10 cellular contexts compared by ENCODE assay signal in the genomic region with DNA sequence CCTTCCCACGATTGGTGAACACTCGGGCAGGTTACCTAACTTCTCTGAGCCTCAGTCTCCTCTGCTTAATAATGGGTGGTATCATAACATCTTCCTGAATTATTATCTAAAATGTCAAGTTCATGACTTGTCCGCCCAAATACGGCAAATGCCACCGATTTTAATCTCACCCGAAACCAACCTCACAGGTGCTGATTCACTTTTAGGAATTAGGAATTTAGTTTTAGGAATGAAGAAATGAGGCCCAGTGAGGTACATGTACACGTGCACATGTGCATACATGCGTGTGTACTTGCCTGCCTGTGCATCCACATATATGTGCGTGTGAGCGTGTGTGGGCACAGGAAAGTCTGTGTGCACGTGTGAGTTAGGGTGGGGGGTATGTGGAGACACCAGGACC.
DNase-seq lines count a peak whose midpoint lies in the region; ATAC-seq lines count a peak whose summit lies in the region.
"Had no signal": no experiment of that assay in that cellular context is flagged by ENCODE, and none has a peak within 500 bp of the region (broad histone marks: within the 10 kb centered on the region; RNA-seq: fewer than 3 reads in every experiment).

No MANE protein-coding gene starts in this region.

- H3K9me3 Mint-ChIP-seq in activated naive CD4-positive, alpha-beta T cell treated with anti-CD3 and anti-CD28 coated beads, Interleukin-2, amount 50 U/mL, for 24 hours: no peaks in the 10 kb centered on the region
- H3K9me3 Mint-ChIP-seq: CD4-positive, CD25-positive, alpha-beta regulatory T cell had no signal

- H2AFZ ChIP-seq in neuronal stem cell (ENCODE audit: low read length): no peak overlapping the region

- no peaks in the 10 kb centered on the region for H3K36me3 Mint-ChIP-seq in activated naive CD4-positive, alpha-beta T cell treated with anti-CD3 and anti-CD28 coated beads, Interleukin-2, amount 50 U/mL, for 24 hours

- H2AK5ac ChIP-seq in neuronal stem cell (ENCODE audit: low read depth, low read length): no peak overlapping the region

- H3K9me3 ChIP-seq in NT2/D1 (ENCODE audit: insufficient read depth, low read length) (peaks cover 4% of the 10 kb centered on the region; the same call in 1 of the 2 replicates), neuronal stem cell (replicated peaks in 1 of 2; ENCODE audit: control insufficient read depth in 2 of 2, insufficient read depth in 1 of 2, low read depth in 1 of 2, low read length in 2 of 2) (peaks cover 0 to 8% of the 10 kb centered on the region in 2 donors)
- H3K9me3 ChIP-seq: BLaER1 treated with 17β-estradiol and CSF1 and Interleukin-3, amounts not matched to agents 10 nM and 100 nM had no signal

- H3K4me1 ChIP-seq in NT2/D1 (ENCODE audit: insufficient read depth, insufficient read length) (peaks cover 9% of the 10 kb centered on the region), neuronal stem cell (ENCODE audit: control insufficient read depth in 2 of 2, insufficient read depth in 1 of 2, low read depth in 1 of 2, low read length in 2 of 2) (peaks cover 0 to 5% of the 10 kb centered on the region in 2 donors)

- H3K4me3 Mint-ChIP-seq in activated naive CD4-positive, alpha-beta T cell treated with anti-CD3 and anti-CD28 coated beads, Interleukin-2, amount 50 U/mL, for 24 hours: no peak overlapping the region
- H3K4me3 Mint-ChIP-seq: CD4-positive, CD25-positive, alpha-beta regulatory T cell had no signal

- H3K36me3 ChIP-seq in NT2/D1 (ENCODE audit: insufficient read depth, insufficient read length, low read length): no peaks in the 10 kb centered on the region
- no peaks in the 10 kb centered on the region for H3K36me3 ChIP-seq in neuronal stem cell (replicated peaks in 1 of 2; ENCODE audit: control insufficient read depth in 2 of 2, insufficient read depth in 2 of 2, low read length in 2 of 2)
- H3K36me3 ChIP-seq: BLaER1 treated with 17β-estradiol and CSF1 and Interleukin-3, amounts not matched to agents 10 nM and 100 nM had no signal

- no peaks in the 10 kb centered on the region for H3K4me1 Mint-ChIP-seq in activated naive CD4-positive, alpha-beta T cell treated with anti-CD3 and anti-CD28 coated beads, Interleukin-2, amount 50 U/mL, for 24 hours

- no peak overlapping the region for H4K91ac ChIP-seq in neuronal stem cell (ENCODE audit: low read depth, low read length, poor library complexity)

- ATAC-seq in GM21367 (IDR thresholded peaks at IDR 0.05; ENCODE audit: unreplicated experiment): no peak

- H3K27me3 ChIP-seq in NT2/D1 (ENCODE audit: insufficient read depth, insufficient read length): peaks cover 46% of the 10 kb centered on the region
- peaks cover 0 to 64% (median 14%) of the 10 kb centered on the region in 3 experiments for H3K27me3 ChIP-seq in neuronal stem cell (ENCODE audit: control insufficient read depth in 3 of 3, insufficient read depth in 3 of 3, low read depth in 1 of 3, low read length in 3 of 3)

- no peak overlapping the region for H4K8ac ChIP-seq in neuronal stem cell (ENCODE audit: low read depth, low read length)

- peak overlapping the region; percentile 35 for H3K27ac Mint-ChIP-seq in activated naive CD4-positive, alpha-beta T cell treated with anti-CD3 and anti-CD28 coated beads, Interleukin-2, amount 50 U/mL, for 24 hours
- H3K27ac Mint-ChIP-seq: CD4-positive, CD25-positive, alpha-beta regulatory T cell had no signal

- H3K27me3 Mint-ChIP-seq in activated naive CD4-positive, alpha-beta T cell treated with anti-CD3 and anti-CD28 coated beads, Interleukin-2, amount 50 U/mL, for 24 hours: peaks cover 35% of the 10 kb centered on the region

- H3K4me3 ChIP-seq in NT2/D1 (ENCODE audit: insufficient read length, low read depth) (no peak overlapping the region), neuronal stem cell (ENCODE audit: low read length in 2 of 2) (no peak overlapping the region)
- H3K4me3 ChIP-seq: BLaER1 treated with 17β-estradiol and CSF1 and Interleukin-3, amounts not matched to agents 10 nM and 100 nM had no signal

- no CpG with 5 or more reads among the region's 11 CpGs for WGBS in neuronal stem cell (ENCODE audit: extremely low coverage in 2 of 2, insufficient read length in 2 of 2, insufficient replicate concordance in 1 of 2), 2 donors

- H3K27ac ChIP-seq in neuronal stem cell (replicated peaks; ENCODE audit: low read length): no peak overlapping the region
- H3K27ac ChIP-seq: BLaER1 treated with 17β-estradiol and CSF1 and Interleukin-3, amounts not matched to agents 10 nM and 100 nM had no signal

- H2BK120ac ChIP-seq in neuronal stem cell (ENCODE audit: low read depth, low read length): no peak overlapping the region

- peak overlapping the region; percentile 70 for H3K23ac ChIP-seq in neuronal stem cell (ENCODE audit: low read depth, low read length, poor library complexity)

- H2BK15ac ChIP-seq in neuronal stem cell (ENCODE audit: low read length): no peak overlapping the region

- H2BK12ac ChIP-seq in neuronal stem cell (ENCODE audit: low read length): no peak overlapping the region

- DNase-seq in activated naive CD4-positive, alpha-beta T cell treated with anti-CD3 and anti-CD28 coated beads, Interleukin-2, amount 50 U/mL, for 16 hours: no peak
- DNase-seq in NT2/D1 (ENCODE audit: low read depth, low spot score): no peak
- DNase-seq in neuronal stem cell (ENCODE audit: low spot score): no peak
- DNase-seq in LoVo (ENCODE audit: low spot score): no peak
- DNase-seq in ureter (ENCODE audit: low spot score): no peak
- DNase-seq: GF-D8 had no signal

- no peak overlapping the region for H3K18ac ChIP-seq in neuronal stem cell (ENCODE audit: low read length)

- no peak overlapping the region for H3K14ac ChIP-seq in neuronal stem cell (ENCODE audit: low read length)

- no peak overlapping the region for H3K4me2 ChIP-seq in neuronal stem cell (ENCODE audit: insufficient read depth, low read length, poor library complexity, severe bottlenecking)
- H3K4me2 ChIP-seq: BLaER1 treated with 17β-estradiol and CSF1 and Interleukin-3, amounts not matched to agents 10 nM and 100 nM had no signal

- H3K9ac ChIP-seq in NT2/D1 (ENCODE audit: insufficient read length, low read depth) (peak overlapping the region; percentile 53), neuronal stem cell (ENCODE audit: low read depth, low read length, poor library complexity) (no peak overlapping the region)
- H3K9ac ChIP-seq: BLaER1 treated with 17β-estradiol and CSF1 and Interleukin-3, amounts not matched to agents 10 nM and 100 nM had no signal

- H3K4ac ChIP-seq in neuronal stem cell (ENCODE audit: low read length): no peak overlapping the region

- H2BK5ac ChIP-seq in neuronal stem cell (ENCODE audit: low read length): no peak overlapping the region

- peaks cover 3% of the 10 kb centered on the region for H3K79me1 ChIP-seq in neuronal stem cell (ENCODE audit: low read depth, low read length)
